ENCODE assay signal across 24 cellular contexts in genomic region chr10:3534433-3534832, GRCh38.
"Had no signal": no experiment of that assay in that cellular context is flagged by ENCODE, and none has a peak within 500 bp of the region (broad histone marks: within the 10 kb centered on the region; RNA-seq: fewer than 3 reads in every experiment).

No MANE protein-coding gene starts in this region.

- H3K9me3 ChIP-seq: ascending aorta had no signal

- H3K27me3 ChIP-seq: ascending aorta, cardiac muscle cell had no signal

- H3K4me3 ChIP-seq: ascending aorta, cardiac muscle cell had no signal

- H3K36me3 ChIP-seq: ascending aorta, cardiac muscle cell had no signal

- H3K27ac ChIP-seq: ascending aorta, cardiac muscle cell had no signal

- DNase-seq: activated CD4-positive, alpha-beta T cell treated with anti-CD3 and anti-CD28 coated beads for 48 hours; activated CD4-positive, alpha-beta T cell treated with anti-CD3 and anti-CD28 coated beads, Interleukin-2, amount 50 U/mL, for 4 hours; activated CD4-positive, CD25-positive, alpha-beta regulatory T cell treated with anti-CD3 and anti-CD28 coated beads, Interleukin-2, amount 50 U/mL, for 72 hours; activated CD8-positive, alpha-beta memory T cell treated with anti-CD3 and anti-CD28 coated beads, Interleukin-2, amount 50 U/mL, for 48 hours; activated CD8-positive, alpha-beta T cell treated with anti-CD3 and anti-CD28 coated beads, Interleukin-2, amount 10 ng/mL, durations not matched to agents 7 days and 5 days; activated effector memory CD4-positive, alpha-beta T cell treated with Interleukin-2 at 50 U/mL for 16 hours; activated naive CD4-positive, alpha-beta T cell; activated naive CD8-positive, alpha-beta T cell treated with anti-CD3 and anti-CD28 coated beads, Interleukin-2, amount 50 U/mL, for 24 hours; activated T-cell treated with anti-CD3 and anti-CD28 coated beads, Interleukin-2, amount 50 U/mL, for 1 hour; amniotic stem cell; MV-4-11; NCI-H1092 treated with DMSO at 0.1 percent for 48 hours; NCI-H1417 treated with DMSO at 0.1 percent for 48 hours; NCI-H1694; NCI-H2029; NCI-H2107; NCI-H2171 treated with DMSO at 0.1 percent for 48 hours; NCI-H226; NCI-H526 treated with DMSO at 0.1 percent for 48 hours; NCI-H82; RPMI8226; SHP77 had no signal
